In the genomic region with DNA sequence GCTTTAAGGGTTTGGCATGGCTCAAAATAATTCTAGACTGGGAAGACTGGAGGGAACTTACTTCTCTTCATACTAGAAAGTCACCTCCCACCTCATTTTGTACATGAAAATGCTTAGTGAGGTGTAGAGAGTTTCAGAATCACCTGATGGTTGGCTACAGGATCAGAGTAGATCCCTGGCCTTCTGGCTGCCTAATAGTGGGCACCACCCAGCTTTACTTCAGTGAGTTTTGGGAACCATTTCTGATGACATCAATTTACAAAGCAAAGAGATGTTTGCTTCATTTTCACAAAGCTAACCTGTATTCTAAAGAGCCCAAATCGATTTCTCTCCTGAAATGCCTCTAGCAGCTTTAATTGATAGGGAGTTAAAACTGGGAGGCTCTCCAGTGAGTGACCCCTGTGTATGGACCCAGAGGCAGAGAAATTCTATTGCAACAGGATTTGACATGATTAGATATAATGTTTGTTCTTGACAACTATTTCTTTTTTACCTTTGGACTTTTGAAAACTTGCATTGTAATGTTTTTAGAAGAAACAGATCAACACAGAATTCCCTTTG, we compare ENCODE assay signal across 18 cellular contexts.
"Had no signal": no experiment of that assay in that cellular context is flagged by ENCODE, and none has a peak within 500 bp of the region (broad histone marks: within the 10 kb centered on the region; RNA-seq: fewer than 3 reads in every experiment).

No MANE protein-coding gene starts in this region.

- DNase-seq: effector memory CD4-positive, alpha-beta T cell; glutamatergic neuron; immature natural killer cell; left ventricle myocardium inferior; mesendoderm; naive thymus-derived CD4-positive, alpha-beta T cell; nephron progenitor cell; small intestine; stimulated activated CD4-positive, alpha-beta T cell treated with anti-CD3 and anti-CD28 coated beads, Interleukin-12 subunit alpha, Interleukin-12 subunit beta, amount 100 ng/mL, for 4 hours; stimulated activated naive CD4-positive, alpha-beta T cell; stomach; substantia nigra; trophoblast cell had no signal

- H3K9me3 ChIP-seq: esophagus muscularis mucosa, gastroesophageal sphincter, left ventricle myocardium inferior, neutrophil, stomach, thoracic aorta had no signal

- H3K27me3 Mint-ChIP-seq: naive thymus-derived CD4-positive, alpha-beta T cell had no signal

- H3K27me3 ChIP-seq: esophagus muscularis mucosa, gastroesophageal sphincter, neutrophil, stomach had no signal

- H3K27ac Mint-ChIP-seq: nephron progenitor cell had no signal

- H3K4me3 ChIP-seq: esophagus muscularis mucosa, gastroesophageal sphincter, left ventricle myocardium inferior, lung, stomach, thoracic aorta had no signal

- H3K9me3 Mint-ChIP-seq: immature natural killer cell; naive thymus-derived CD4-positive, alpha-beta T cell had no signal

- H3K27ac ChIP-seq: esophagus muscularis mucosa, gastroesophageal sphincter, left ventricle myocardium inferior, neutrophil, stomach, thoracic aorta had no signal

- ATAC-seq: gastroesophageal sphincter; naive thymus-derived CD4-positive, alpha-beta T cell had no signal

- H3K4me3 Mint-ChIP-seq: immature natural killer cell; naive thymus-derived CD4-positive, alpha-beta T cell; nephron progenitor cell had no signal
